15 cellular contexts compared by ENCODE assay signal in the genomic region with DNA sequence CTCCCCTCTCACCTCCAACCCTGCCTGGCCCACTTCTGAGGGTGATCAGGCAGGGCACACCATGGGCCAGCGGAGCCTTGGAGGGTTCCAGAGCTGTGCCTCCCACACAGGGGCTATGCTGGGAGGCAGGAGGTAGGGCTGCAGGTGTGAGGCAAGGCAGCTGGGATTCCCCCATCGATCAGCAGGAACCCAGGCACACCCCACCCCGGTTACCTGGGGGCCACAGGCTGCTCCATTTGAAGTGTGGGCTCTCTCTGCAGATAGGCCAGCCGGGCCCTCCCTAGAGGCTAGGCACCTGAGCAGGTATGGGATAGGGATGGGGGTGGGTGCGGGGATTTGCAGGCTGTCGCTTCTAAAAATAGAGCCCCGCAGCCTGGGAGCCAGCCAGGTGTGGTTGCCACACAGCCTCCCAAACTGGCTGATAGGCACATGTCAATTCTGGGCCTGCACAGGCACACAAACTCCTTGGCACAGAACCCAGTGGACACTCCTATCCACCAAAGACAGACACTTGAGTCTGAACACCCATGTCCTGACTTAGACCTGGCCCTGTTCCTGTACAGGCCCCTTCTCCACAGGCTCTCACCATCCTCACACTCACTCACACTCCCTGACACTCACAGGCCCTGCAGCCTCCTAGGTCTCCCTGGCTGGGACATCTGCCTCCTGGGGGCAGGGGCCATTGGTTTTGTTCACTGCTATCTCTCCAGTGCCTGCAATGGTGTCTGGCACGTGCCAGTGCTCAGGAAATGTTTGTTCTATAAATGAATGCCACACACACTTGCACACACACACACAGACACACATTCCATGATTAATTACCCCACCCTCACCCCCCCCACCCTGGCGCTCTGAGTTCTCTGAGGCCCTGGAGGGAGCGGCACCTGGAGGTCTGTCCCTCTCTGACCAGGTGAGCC.
DNase-seq lines count a peak whose midpoint lies in the region; ATAC-seq and TF ChIP-seq lines count a peak whose summit lies in the region.
"Had no signal": no experiment of that assay in that cellular context is flagged by ENCODE, and none has a peak within 500 bp of the region (broad histone marks: within the 10 kb centered on the region; RNA-seq: fewer than 3 reads in every experiment).

No MANE protein-coding gene starts in this region.

- intact Hi-C loops in Right ventricle myocardium inferior (cut with DNase I) = no loop called here
- intact Hi-C loops in cardiac septum (cut with DNase I) = no loop called here
- intact Hi-C loops in body of pancreas (cut with DNase I) = no loop called here

- peak; percentile 83 for ATAC-seq in Right ventricle myocardium inferior
- ATAC-seq in body of pancreas = peak; percentile 28
- peak; percentile 22 for ATAC-seq in lung (ENCODE audit: insufficient read depth, low FRiP score)
- ATAC-seq: stimulated activated naive CD8-positive, alpha-beta T cell treated with anti-CD3 and anti-CD28 coated beads, Interleukin-15, Interleukin-2, amounts not matched to agents 100 U/mL and 50 U/mL, for 24 hours had no signal

- 37 to 41% methylated on average over 3 to 10 of the region's 10 CpGs for WGBS in body of pancreas, 2 donors
- WGBS in lung, 2 donors = 68 to 80% methylated on average over 9 to 10 of the region's 10 CpGs

- H3K27me3 ChIP-seq in body of pancreas (no peaks in the 10 kb centered on the region), lung (ENCODE audit: control insufficient read depth, insufficient read depth) (no peaks in the 10 kb centered on the region)

- H3K4me3 ChIP-seq in body of pancreas (no peak overlapping the region), lung (no peak overlapping the region), foreskin fibroblast (ENCODE audit: low read depth in 1 of 2, low read length in 2 of 2) (no peak overlapping the region)
- H3K4me3 ChIP-seq: SK-N-MC had no signal

- no peak overlapping the region for H3K4me3 Mint-ChIP-seq in type B pancreatic cell
- H3K4me3 Mint-ChIP-seq: activated T-helper 1 cell treated with anti-CD3 and anti-CD28 coated beads, Interleukin-12 subunit alpha, Interleukin-12 subunit beta, Interleukin-2, Interleukin-4 antibody, amounts not matched to agents 30 ng/mL and 10 ng/mL and 1 ng/mL, durations not matched to agents 14 hours and 24 hours and 36 hours; brain had no signal

- TF ChIP-seq CTCF in body of pancreas (IDR thresholded peaks at IDR 0.05) = no peak
- TF ChIP-seq CTCF in lung (IDR thresholded peaks at IDR 0.05; ENCODE audit: control extremely low read depth, extremely low read depth) = no peak
- TF ChIP-seq CTCF in type B pancreatic cell (conservative IDR thresholded peaks at IDR 0.05) = no peak
- no peak for TF ChIP-seq CTCF in foreskin fibroblast (IDR thresholded peaks at IDR 0.05; ENCODE audit: low read depth, low read length)

- H3K9me3 Mint-ChIP-seq in type B pancreatic cell = no peaks in the 10 kb centered on the region
- H3K9me3 Mint-ChIP-seq: activated T-helper 1 cell treated with anti-CD3 and anti-CD28 coated beads, Interleukin-12 subunit alpha, Interleukin-12 subunit beta, Interleukin-2, Interleukin-4 antibody, amounts not matched to agents 30 ng/mL and 10 ng/mL and 1 ng/mL, durations not matched to agents 14 hours and 24 hours and 36 hours had no signal

- H3K9me3 ChIP-seq in body of pancreas (no peaks in the 10 kb centered on the region), lung (ENCODE audit: control insufficient read depth in 2 of 2, insufficient read depth in 1 of 2, low read length in 1 of 2) (no peaks in the 10 kb centered on the region)

- H3K36me3 ChIP-seq in body of pancreas (replicated peaks in 1 of 2; ENCODE audit: insufficient read depth in 1 of 2, low read depth in 2 of 2) (no peaks in the 10 kb centered on the region), lung (ENCODE audit: control insufficient read depth in 2 of 2, insufficient read depth in 2 of 2, low read length in 2 of 2) (no peaks in the 10 kb centered on the region)

- H3K4me1 Mint-ChIP-seq in type B pancreatic cell (ENCODE audit: unreplicated experiment) = peaks cover 30% of the 10 kb centered on the region

- H3K27ac Mint-ChIP-seq in type B pancreatic cell = peak overlapping the region; percentile 51
- H3K27ac Mint-ChIP-seq: activated T-helper 1 cell treated with anti-CD3 and anti-CD28 coated beads, Interleukin-12 subunit alpha, Interleukin-12 subunit beta, Interleukin-2, Interleukin-4 antibody, amounts not matched to agents 30 ng/mL and 10 ng/mL and 1 ng/mL, durations not matched to agents 14 hours and 24 hours and 36 hours had no signal

- DNase-seq in Right ventricle myocardium inferior (ENCODE audit: missing footprints) = peak; percentile 74
- no peak for DNase-seq in cardiac septum (ENCODE audit: low spot score)
- peak in 2 of 4 donors; percentile 40 to 68 for DNase-seq in body of pancreas
- DNase-seq in lung (ENCODE audit: low spot score) = no peak
- no peak for DNase-seq in type B pancreatic cell (ENCODE audit: extremely low spot score, unreplicated experiment)
- no peak for DNase-seq in NCI-H748 treated with DMSO at 0.1 percent for 48 hours (lab: John Stamatoyannopoulos, UW)
- DNase-seq in iPS-NIHi11 (ENCODE audit: low spot score) = no peak
- DNase-seq in foreskin fibroblast = no peak
- DNase-seq: hippocampal formation; NCI-H1694; stimulated activated CD4-positive, alpha-beta T cell treated with anti-CD3 and anti-CD28 coated beads, Interleukin-4, amount 100 ng/mL, for 4 hours; stimulated activated naive CD8-positive, alpha-beta T cell treated with anti-CD3 and anti-CD28 coated beads, Interleukin-15, Interleukin-2, amounts not matched to agents 100 U/mL and 50 U/mL, for 24 hours had no signal

- no peaks in the 10 kb centered on the region for H3K27me3 Mint-ChIP-seq in type B pancreatic cell

- TF ChIP-seq POLR2A in body of pancreas (IDR thresholded peaks at IDR 0.05) = no peak

- H3K27ac ChIP-seq in body of pancreas (no peak overlapping the region), lung (ENCODE audit: low read depth in 1 of 2, low read length in 1 of 2) (no peak overlapping the region)
- H3K27ac ChIP-seq: SK-N-MC had no signal

- no peaks in the 10 kb centered on the region for H3K36me3 Mint-ChIP-seq in type B pancreatic cell
- H3K36me3 Mint-ChIP-seq: brain had no signal

- H3K4me1 ChIP-seq in body of pancreas (peaks cover 24% of the 10 kb centered on the region), lung (ENCODE audit: control insufficient read depth in 2 of 2, insufficient read depth in 2 of 2, low read length in 2 of 2) (peaks cover 0 to 13% of the 10 kb centered on the region in 2 donors)

Comparison
In these comparisons a context has a peak if more than half of its experiments do, and no peak if none do; other contexts are left out.
1. ATAC-seq: peak in every context shown above with its lines; median percentile 83 in Right ventricle myocardium inferior; 28 in body of pancreas; 22 in lung.